In genomic region chr16:27316038-27316680, GRCh38 we compare ENCODE assay signal across 9 cellular contexts. TPM values are rescaled to one million over a fixed set of nuclear protein-coding genes. Genes with fewer than 3 reads are reported as not detected.
DNase-seq lines count a peak whose midpoint lies in the region; ATAC-seq and TF ChIP-seq lines count a peak whose summit lies in the region.
"Had no signal": no experiment of that assay in that cellular context is flagged by ENCODE, and none has a peak within 500 bp of the region (broad histone marks: within the 10 kb centered on the region; RNA-seq: fewer than 3 reads in every experiment).

No MANE protein-coding gene starts in this region.

- peaks cover 0 to 4% (median 2%) of the 10 kb centered on the region in 3 donors for H3K27me3 Mint-ChIP-seq in CD14-positive monocyte (ENCODE audit: low read depth in 3 of 3)
- peaks cover 7% of the 10 kb centered on the region for H3K27me3 Mint-ChIP-seq in endodermal cell (ENCODE audit: insufficient read depth)

- H3K27ac ChIP-seq in RWPE2 (ENCODE audit: poor library complexity, severe bottlenecking) (peak overlapping the region; percentile 92), endodermal cell (ENCODE audit: low read depth, low read length) (no peak overlapping the region), parathyroid adenoma (no peak overlapping the region)

- TF ChIP-seq CTCF in CD14-positive monocyte (IDR thresholded peaks at IDR 0.05) (no peak), RWPE2 (IDR thresholded peaks at IDR 0.05; ENCODE audit: poor library complexity, severe bottlenecking) (no peak), endodermal cell (conservative IDR thresholded peaks at IDR 0.05) (no peak), parathyroid adenoma (IDR thresholded peaks at IDR 0.05) (no peak)

- H3K9ac ChIP-seq in endodermal cell (ENCODE audit: extremely low read depth, low read length, poor library complexity, severe bottlenecking) (no peak overlapping the region), parathyroid adenoma (no peak overlapping the region)

- H3K4me3 ChIP-seq in RWPE2 (ENCODE audit: severe bottlenecking) = no peak overlapping the region
- H3K4me3 ChIP-seq in endodermal cell (ENCODE audit: low read length) = no peak overlapping the region
- H3K4me3 ChIP-seq in parathyroid adenoma (ENCODE audit: low read depth, low read length) = no peak overlapping the region

- peak overlapping the region; percentile 88 to 97 for H3K4me3 Mint-ChIP-seq in CD14-positive monocyte
- no peak overlapping the region for H3K4me3 Mint-ChIP-seq in endodermal cell

- H3K27me3 ChIP-seq in RWPE2 (ENCODE audit: insufficient read depth, poor library complexity, severe bottlenecking) = no peaks in the 10 kb centered on the region
- no peaks in the 10 kb centered on the region for H3K27me3 ChIP-seq in endodermal cell (ENCODE audit: control insufficient read depth, insufficient read depth, low read length, poor library complexity, severe bottlenecking)
- H3K27me3 ChIP-seq in parathyroid adenoma (ENCODE audit: control insufficient read depth, insufficient read depth, low read length) = no peaks in the 10 kb centered on the region

- H3K27ac Mint-ChIP-seq in CD14-positive monocyte (peak overlapping the region in 6 of 7 donors; percentile 73 to 98 (median 97)), endodermal cell (no peak overlapping the region)

- H3K36me3 ChIP-seq in RWPE2 (ENCODE audit: low read depth) (peaks cover 29% of the 10 kb centered on the region), endodermal cell (ENCODE audit: control insufficient read depth, insufficient read depth, low read length) (no peaks in the 10 kb centered on the region), parathyroid adenoma (ENCODE audit: control insufficient read depth, insufficient read depth, low read length) (no peaks in the 10 kb centered on the region)

- H3K4me2 ChIP-seq in parathyroid adenoma (ENCODE audit: low read length) = peak overlapping the region; percentile 84

- H3K4me1 ChIP-seq in RWPE2 (ENCODE audit: insufficient read depth, poor library complexity, severe bottlenecking) = peaks cover 53% of the 10 kb centered on the region
- H3K4me1 ChIP-seq in endodermal cell (ENCODE audit: control insufficient read depth, insufficient read depth, low read length) = no peaks in the 10 kb centered on the region
- H3K4me1 ChIP-seq in parathyroid adenoma = peaks cover 11% of the 10 kb centered on the region

- H3K9me3 ChIP-seq in RWPE2 (ENCODE audit: severe bottlenecking) (no peaks in the 10 kb centered on the region), endodermal cell (ENCODE audit: control insufficient read depth, low read length) (no peaks in the 10 kb centered on the region), parathyroid adenoma (ENCODE audit: control insufficient read depth, low read length) (no peaks in the 10 kb centered on the region)

- DNase-seq in CD14-positive monocyte (ENCODE audit: low spot score) (no peak), RWPE2 (ENCODE audit: low spot score) (no peak), endodermal cell (peak; percentile 36), RKO (ENCODE audit: low spot score) (no peak), germinal center (ENCODE audit: low spot score) (no peak), HuH-7 (ENCODE audit: low spot score) (no peak)
- DNase-seq in stimulated activated CD4-positive, alpha-beta T cell treated with anti-CD3 and anti-CD28 coated beads, Interleukin-15, amount 100 ng/mL, for 24 hours = no peak
- DNase-seq: NCI-H526 had no signal

- ATAC-seq in RWPE2 (ENCODE audit: low read depth) = no peak

- H3K9me3 Mint-ChIP-seq in CD14-positive monocyte (peaks cover 0 to 2% (median 2%) of the 10 kb centered on the region in 7 donors), endodermal cell (no peaks in the 10 kb centered on the region)

- intact Hi-C loops in CD14-positive monocyte (cut with micrococcal nuclease) = loop anchor here (5.0 to 10.0 kb wide), 2 partner anchors 51 to 79 kb away; partner anchors contain the start of gene NSMCE1 (in 1 of the 2)

- peaks cover 9 to 21% of the 10 kb centered on the region in 2 donors for H3K36me3 Mint-ChIP-seq in CD14-positive monocyte
- H3K36me3 Mint-ChIP-seq in endodermal cell (ENCODE audit: low read depth) = no peaks in the 10 kb centered on the region

- no peaks in the 10 kb centered on the region for H3K79me2 ChIP-seq in parathyroid adenoma

- peaks cover 73% of the 10 kb centered on the region for H3K4me1 Mint-ChIP-seq in CD14-positive monocyte
- H3K4me1 Mint-ChIP-seq in endodermal cell = peaks cover 21% of the 10 kb centered on the region

- WGBS in endodermal cell (ENCODE audit: insufficient coverage in 1 of 2, insufficient read length in 1 of 2), 2 experiments = 84 to 94% methylated on average over 3 to 8 of the region's 8 CpGs

- H2AFZ ChIP-seq in parathyroid adenoma = no peak overlapping the region

RNA-seq across cellular contexts. Expression of gene IL4R, which starts 2.4 kb away (rescaled TPM):
- 10 to 100 TPM; 25.1 to 35.6 TPM for polyA plus RNA-seq in CD14-positive monocyte
- 10 to 100 TPM; 30.6 to 31.6 TPM for total RNA-seq in endodermal cell
- polyA plus RNA-seq in endodermal cell (2013, experiment 1 of 2) = 8.0 TPM
- 7.6 TPM for polyA plus RNA-seq in endodermal cell (2013, experiment 2 of 2)

RNA-seq across cellular contexts. Expression of gene NSMCE1, which starts 47.6 kb away (rescaled TPM):
- polyA plus RNA-seq in CD14-positive monocyte = 10 to 100 TPM; 82.6 to 85.2 TPM
- total RNA-seq in endodermal cell = 10 to 100 TPM; 22.3 to 22.4 TPM
- polyA plus RNA-seq in endodermal cell (2013, experiment 1 of 2) = 51.9 TPM
- 43.8 TPM for polyA plus RNA-seq in endodermal cell (2013, experiment 2 of 2)
